ENCODE assay signal across 8 cellular contexts in the genomic region with DNA sequence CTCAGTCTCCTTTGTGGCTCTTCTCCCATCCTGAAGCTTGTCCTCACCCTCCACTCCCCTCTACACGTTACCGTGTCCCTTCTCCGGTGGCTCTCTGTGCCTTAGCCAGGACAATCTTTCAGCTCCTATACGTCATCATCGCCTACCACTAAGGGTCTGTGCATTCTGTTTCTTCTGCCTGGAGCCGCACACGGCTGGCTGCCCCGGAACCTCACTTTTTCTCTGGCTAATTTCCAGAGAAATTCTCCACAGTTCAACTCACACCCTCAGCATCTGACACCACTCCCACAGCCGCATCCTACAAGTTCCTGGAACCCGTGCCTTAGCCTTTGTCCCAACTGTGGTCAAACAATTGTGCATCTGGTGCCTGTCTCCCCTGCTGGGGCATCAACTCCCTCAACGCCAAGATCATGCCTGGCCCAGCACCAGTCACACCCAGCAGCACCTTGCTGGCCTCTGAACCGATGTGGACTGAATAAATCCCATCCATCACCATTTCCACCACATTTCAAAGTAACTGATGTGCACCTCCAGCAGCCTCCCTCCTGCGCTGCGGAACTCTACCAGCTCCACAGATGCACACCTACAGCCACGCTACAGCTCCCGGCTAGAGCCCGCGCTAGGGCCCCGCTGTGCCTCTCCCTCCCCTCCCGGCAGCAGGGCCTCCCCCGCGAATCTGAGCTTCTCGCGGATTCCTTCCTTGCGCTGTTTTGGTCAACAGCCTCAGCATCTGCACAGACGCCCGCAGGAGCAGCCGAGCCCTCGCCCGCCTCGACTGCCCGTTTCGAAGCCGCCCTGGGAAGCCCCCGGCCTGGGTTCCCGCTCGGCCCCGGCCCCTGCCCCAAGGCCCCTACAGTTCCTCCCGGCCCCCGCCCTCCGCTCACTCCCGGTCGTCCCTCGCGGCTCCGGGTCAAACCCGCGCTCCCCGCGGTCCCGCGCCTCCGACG. TPM values are rescaled to one million over a fixed set of nuclear protein-coding genes. Genes with fewer than 3 reads are reported as not detected.
DNase-seq lines count a peak whose midpoint lies in the region; ATAC-seq and TF ChIP-seq lines count a peak whose summit lies in the region.

No MANE protein-coding gene starts in this region.

- H3K9me3 ChIP-seq in fibroblast of lung (ENCODE audit: control insufficient read depth, insufficient read depth, low read depth, low read length), result no peaks in the 10 kb centered on the region
- H3K9me3 ChIP-seq in neural cell (ENCODE audit: low read length), result no peaks in the 10 kb centered on the region
- H3K9me3 ChIP-seq in tibial nerve, result no peaks in the 10 kb centered on the region

- TF ChIP-seq POLR2A in tibial nerve (IDR thresholded peaks at IDR 0.05), result peak in 1 of 2 donors; percentile 13

- peak; percentile 27 for ATAC-seq in HG02938 (IDR thresholded peaks at IDR 0.05; ENCODE audit: unreplicated experiment)

- H2AFZ ChIP-seq in fibroblast of lung (ENCODE audit: low read length) (peak overlapping the region; percentile 9), neural cell (ENCODE audit: low read depth, low read length) (peak overlapping the region; percentile 69)

- peak overlapping the region; percentile 62 to 89 (median 86) for H3K4me3 ChIP-seq in fibroblast of lung (replicated peaks in 1 of 4; ENCODE audit: control extremely low read depth in 1 of 4, insufficient read depth in 1 of 4, low read depth in 3 of 4, low read length in 4 of 4)
- peak overlapping the region; percentile 90 for H3K4me3 ChIP-seq in neural cell (ENCODE audit: low read length)
- peak overlapping the region; percentile 68 to 94 (median 88) for H3K4me3 ChIP-seq in tibial nerve

- TF ChIP-seq CTCF in fibroblast of lung (conservative IDR thresholded peaks at IDR 0.05 in 1 of 2, IDR thresholded peaks at IDR 0.05 in 1 of 2; ENCODE audit: low read depth in 1 of 2, low read length in 2 of 2) (no peak), neural cell (IDR thresholded peaks at IDR 0.05; ENCODE audit: poor library complexity, severe bottlenecking) (no peak), tibial nerve (IDR thresholded peaks at IDR 0.05) (no peak)

- H3K4me2 ChIP-seq in fibroblast of lung (ENCODE audit: extremely low read depth, insufficient read depth, low read length) (peak overlapping the region; percentile 98), neural cell (ENCODE audit: low read length) (peak overlapping the region; percentile 74)

- no peak for TF ChIP-seq RAD21 in neural cell (conservative IDR thresholded peaks at IDR 0.05)

- H3K27ac ChIP-seq in fibroblast of lung (ENCODE audit: insufficient read depth, low read length) (peak overlapping the region; percentile 42), neural cell (ENCODE audit: low read length) (peak overlapping the region; percentile 82), tibial nerve (peak overlapping the region; percentile 74 to 93 (median 90))

- H3K27me3 ChIP-seq in fibroblast of lung (ENCODE audit: control insufficient read depth, insufficient read depth, low read length), result no peaks in the 10 kb centered on the region
- H3K27me3 ChIP-seq in neural cell (ENCODE audit: insufficient read depth, low read depth, low read length), result no peaks in the 10 kb centered on the region
- H3K27me3 ChIP-seq in tibial nerve, result no peaks in the 10 kb centered on the region

- peak; percentile 17 to 22 for DNase-seq in NOMO-1 (lab: John Stamatoyannopoulos, UW; ENCODE audit: unreplicated experiment in 2 of 2)
- DNase-seq in NOMO-1 treated with dmso at 0.1 percent for 144 hours (lab: John Stamatoyannopoulos, UW; ENCODE audit: unreplicated experiment), result no peak
- peak; percentile 15 for DNase-seq in NCI-H2227 (lab: John Stamatoyannopoulos, UW; ENCODE audit: unreplicated experiment)
- DNase-seq in activated CD8-positive, alpha-beta memory T cell treated with anti-CD3 and anti-CD28 coated beads, Interleukin-2, amount 50 U/mL, for 4 hours, result peak; percentile 35
- DNase-seq in fibroblast of lung (ENCODE audit: low read depth in 2 of 2), result peak; percentile 44 to 48
- no peak for DNase-seq in tibial nerve (ENCODE audit: low spot score in 2 of 2)

- peaks cover 78% of the 10 kb centered on the region for H3K79me2 ChIP-seq in fibroblast of lung (ENCODE audit: control insufficient read depth, insufficient read depth, low read length)
- H3K79me2 ChIP-seq in neural cell (replicated peaks; ENCODE audit: insufficient read depth, low read length), result peaks cover 69% of the 10 kb centered on the region

- H4K20me1 ChIP-seq in fibroblast of lung (ENCODE audit: control insufficient read depth, extremely low read depth, insufficient read depth, low read length) (peaks cover 4% of the 10 kb centered on the region), neural cell (ENCODE audit: insufficient read depth) (no peaks in the 10 kb centered on the region)

- H3F3A ChIP-seq in neural cell (ENCODE audit: insufficient read depth, low read length, poor library complexity, severe bottlenecking), result peaks cover 8% of the 10 kb centered on the region

- 6% methylated on average over 15 to 28 of the region's 54 CpGs for WGBS in tibial nerve, 2 donors

- peaks cover 4% of the 10 kb centered on the region for H3K36me3 ChIP-seq in fibroblast of lung (ENCODE audit: control insufficient read depth, insufficient read depth, low read length)
- no peaks in the 10 kb centered on the region for H3K36me3 ChIP-seq in neural cell (ENCODE audit: insufficient read depth, low read length)
- no peaks in the 10 kb centered on the region for H3K36me3 ChIP-seq in tibial nerve

- H3K9ac ChIP-seq in fibroblast of lung (ENCODE audit: insufficient read depth, low read length), result peak overlapping the region; percentile 67
- peak overlapping the region; percentile 88 for H3K9ac ChIP-seq in neural cell (ENCODE audit: low read length)

- no peak for TF ChIP-seq EP300 in neural cell (conservative IDR thresholded peaks at IDR 0.05; ENCODE audit: poor library complexity, severe bottlenecking)
- no peak for TF ChIP-seq EP300 in tibial nerve (IDR thresholded peaks at IDR 0.05)

- no peaks in the 10 kb centered on the region for H3K9me2 ChIP-seq in neural cell (ENCODE audit: insufficient read depth, low read length)

- peaks cover 18% of the 10 kb centered on the region for H3K4me1 ChIP-seq in fibroblast of lung (ENCODE audit: control insufficient read depth, extremely low read depth, insufficient read depth, low read length)
- H3K4me1 ChIP-seq in tibial nerve, result peaks cover 0 to 56% (median 41%) of the 10 kb centered on the region in 4 donors

TF ChIP-seq in neural cell, 6 proteins besides CTCF, POLR2A, EP300 and RAD21:
- TF ChIP-seq MXI1 (conservative IDR thresholded peaks at IDR 0.05; ENCODE audit: poor library complexity, severe bottlenecking) (peak; percentile 43), POLR2AphosphoS5 (IDR thresholded peaks at IDR 0.05) (peak; percentile 50), EZH2 (IDR thresholded peaks at IDR 0.05; ENCODE audit: borderline replicate concordance, insufficient read depth, low read length, poor library complexity, severe bottlenecking) (no peak), TAF1 (IDR thresholded peaks at IDR 0.05; ENCODE audit: low read depth) (peak; percentile 59), SMC3 (conservative IDR thresholded peaks at IDR 0.05; ENCODE audit: poor library complexity) (no peak)
- TF ChIP-seq, protein P1, sequence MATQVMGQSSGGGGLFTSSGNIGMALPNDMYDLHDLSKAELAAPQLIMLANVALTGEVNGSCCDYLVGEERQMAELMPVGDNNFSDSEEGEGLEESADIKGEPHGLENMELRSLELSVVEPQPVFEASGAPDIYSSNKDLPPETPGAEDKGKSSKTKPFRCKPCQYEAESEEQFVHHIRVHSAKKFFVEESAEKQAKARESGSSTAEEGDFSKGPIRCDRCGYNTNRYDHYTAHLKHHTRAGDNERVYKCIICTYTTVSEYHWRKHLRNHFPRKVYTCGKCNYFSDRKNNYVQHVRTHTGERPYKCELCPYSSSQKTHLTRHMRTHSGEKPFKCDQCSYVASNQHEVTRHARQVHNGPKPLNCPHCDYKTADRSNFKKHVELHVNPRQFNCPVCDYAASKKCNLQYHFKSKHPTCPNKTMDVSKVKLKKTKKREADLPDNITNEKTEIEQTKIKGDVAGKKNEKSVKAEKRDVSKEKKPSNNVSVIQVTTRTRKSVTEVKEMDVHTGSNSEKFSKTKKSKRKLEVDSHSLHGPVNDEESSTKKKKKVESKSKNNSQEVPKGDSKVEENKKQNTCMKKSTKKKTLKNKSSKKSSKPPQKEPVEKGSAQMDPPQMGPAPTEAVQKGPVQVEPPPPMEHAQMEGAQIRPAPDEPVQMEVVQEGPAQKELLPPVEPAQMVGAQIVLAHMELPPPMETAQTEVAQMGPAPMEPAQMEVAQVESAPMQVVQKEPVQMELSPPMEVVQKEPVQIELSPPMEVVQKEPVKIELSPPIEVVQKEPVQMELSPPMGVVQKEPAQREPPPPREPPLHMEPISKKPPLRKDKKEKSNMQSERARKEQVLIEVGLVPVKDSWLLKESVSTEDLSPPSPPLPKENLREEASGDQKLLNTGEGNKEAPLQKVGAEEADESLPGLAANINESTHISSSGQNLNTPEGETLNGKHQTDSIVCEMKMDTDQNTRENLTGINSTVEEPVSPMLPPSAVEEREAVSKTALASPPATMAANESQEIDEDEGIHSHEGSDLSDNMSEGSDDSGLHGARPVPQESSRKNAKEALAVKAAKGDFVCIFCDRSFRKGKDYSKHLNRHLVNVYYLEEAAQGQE (IDR thresholded peaks at IDR 0.05; ENCODE audit: borderline replicate concordance), result peak; percentile 57
TF ChIP-seq in neural cell: peak in this region for 4.

RNA-seq across cellular contexts. Expression of a gene that starts 0.7 kb away (rescaled TPM):
- total RNA-seq in fibroblast of lung (8.0 and 11.6 TPM in 2 replicates), tibial nerve (10 to 100 TPM; 16.3 to 28.0 (median 21.0) TPM)
- polyA plus RNA-seq in fibroblast of lung (6.7 and 10.7 TPM in 2 replicates), neural cell (44.1 and 55.9 TPM in 2 replicates)
- 5.7 and 8.7 TPM in 2 replicates for polyA plus RNA-seq in fibroblast of lung (2012)
- polyA minus RNA-seq in fibroblast of lung (ENCODE audit: low replicate concordance) (0.51 and 0.70 TPM in 2 replicates), neural cell (33.1 and 41.2 TPM in 2 replicates)

RNA-seq across cellular contexts. Expression of a gene that starts 36.5 kb away (rescaled TPM):
- 1.5 TPM in 2 replicates for total RNA-seq in fibroblast of lung
- 0.59 and 0.62 TPM in 2 replicates for polyA plus RNA-seq in fibroblast of lung
- polyA plus RNA-seq in fibroblast of lung (2012), result 0.64 and 1.0 TPM in 2 replicates
- polyA minus RNA-seq in fibroblast of lung (ENCODE audit: low replicate concordance), result 0.04 and 1.3 TPM in 2 replicates
- 1.1 and 3.2 TPM in 2 replicates for polyA plus RNA-seq in neural cell
- 0.73 and 1.5 TPM in 2 replicates for polyA minus RNA-seq in neural cell
- 10 to 100 TPM in 2 of 4 donors, 1 to 10 TPM in 2; 6.9 to 15.5 (median 12.6) TPM for total RNA-seq in tibial nerve

Comparison
In these comparisons a context has a peak if more than half of its experiments do, and no peak if none do; other contexts are left out.
1. DNase-seq: peak in NOMO-1 (2 of 2), NCI-H2227 (single experiment), activated CD8-positive, alpha-beta memory T cell treated with anti-CD3 and anti-CD28 coated beads, Interleukin-2, amount 50 U/mL, for 4 hours (single experiment) and fibroblast of lung (2 of 2); none in NOMO-1 treated with dmso at 0.1 percent for 144 hours (single experiment) and tibial nerve (0 of 2).
2. Peak in every context shown above with its lines, with median percentiles within 50 percentile points of each other: H3K27ac ChIP-seq and H3K4me3 ChIP-seq.